8 cellular contexts compared by ENCODE assay signal in genomic region chr13:44141213-44141724, GRCh38.
DNase-seq lines count a peak whose midpoint lies in the region; ATAC-seq, FAIRE-seq and TF ChIP-seq lines count a peak whose summit lies in the region.

No MANE protein-coding gene starts in this region.

- peaks cover 17% of the 10 kb centered on the region for H3K4me1 Mint-ChIP-seq in activated naive CD8-positive, alpha-beta T cell treated with anti-CD3 and anti-CD28 coated beads, Interleukin-2, amount 10 ng/mL, durations not matched to agents 7 days and 5 days
- peaks cover 36% of the 10 kb centered on the region for H3K4me1 Mint-ChIP-seq in stimulated activated naive CD8-positive, alpha-beta T cell treated with anti-CD3 and anti-CD28 coated beads, Interleukin-15, Interleukin-2, amounts not matched to agents 100 ng/mL and 50 ng/mL, for 24 hours (ENCODE audit: low read depth)

- WGBS in A549 (ENCODE audit: missing lambda C conversion rate) = 32% methylated on average over 11 of the region's 11 CpGs

- peak overlapping the region; percentile 89 for H3K4me3 Mint-ChIP-seq in activated naive CD8-positive, alpha-beta T cell treated with anti-CD3 and anti-CD28 coated beads, Interleukin-2, amount 10 ng/mL, durations not matched to agents 7 days and 5 days
- peak overlapping the region; percentile 87 for H3K4me3 Mint-ChIP-seq in stimulated activated naive CD8-positive, alpha-beta T cell treated with anti-CD3 and anti-CD28 coated beads, Interleukin-15, Interleukin-2, amounts not matched to agents 100 ng/mL and 50 ng/mL, for 24 hours

- peak overlapping the region; percentile 72 for H3K4me2 ChIP-seq in A549

- ATAC-seq in A549 = no peak
- ATAC-seq in activated naive CD8-positive, alpha-beta T cell treated with anti-CD3 and anti-CD28 coated beads, Interleukin-2, amount 10 ng/mL, durations not matched to agents 7 days and 5 days (ENCODE audit: low read depth) = no peak
- no peak for ATAC-seq in GM21381 (IDR thresholded peaks at IDR 0.05; ENCODE audit: unreplicated experiment)
- ATAC-seq in GM19463 (IDR thresholded peaks at IDR 0.05; ENCODE audit: unreplicated experiment) = no peak

- peaks cover 29% of the 10 kb centered on the region for H3K4me1 ChIP-seq in A549

- H3K27ac Mint-ChIP-seq in activated naive CD8-positive, alpha-beta T cell treated with anti-CD3 and anti-CD28 coated beads, Interleukin-2, amount 10 ng/mL, durations not matched to agents 7 days and 5 days = peak overlapping the region; percentile 83
- H3K27ac Mint-ChIP-seq in stimulated activated naive CD8-positive, alpha-beta T cell treated with anti-CD3 and anti-CD28 coated beads, Interleukin-15, Interleukin-2, amounts not matched to agents 100 ng/mL and 50 ng/mL, for 24 hours = peak overlapping the region; percentile 92

- peaks cover 2% of the 10 kb centered on the region for H3K9me3 Mint-ChIP-seq in activated naive CD8-positive, alpha-beta T cell treated with anti-CD3 and anti-CD28 coated beads, Interleukin-2, amount 10 ng/mL, durations not matched to agents 7 days and 5 days
- no peaks in the 10 kb centered on the region for H3K9me3 Mint-ChIP-seq in stimulated activated naive CD8-positive, alpha-beta T cell treated with anti-CD3 and anti-CD28 coated beads, Interleukin-15, Interleukin-2, amounts not matched to agents 100 ng/mL and 50 ng/mL, for 24 hours

- no peak for FAIRE-seq in A549 (lab: Jason Lieb, UNC)

- H3K4me3 ChIP-seq in A549 = peak overlapping the region; percentile 53

- TF ChIP-seq RAD21 in A549 (conservative IDR thresholded peaks at IDR 0.05 in 1 of 2, IDR thresholded peaks at IDR 0.05 in 1 of 2) = no peak

- H3K27ac ChIP-seq in A549 = peak overlapping the region; percentile 96 to 97

- DNase-seq in A549 (ENCODE audit: low read depth in 1 of 2, low spot score in 1 of 2) (no peak), HEK293T (ENCODE audit: extremely low spot score) (peak; percentile 12), iPS-NIHi7 (ENCODE audit: extremely low spot score) (peak; percentile 25), NCI-H146 treated with DMSO at 0.1 percent for 48 hours (lab: John Stamatoyannopoulos, UW; ENCODE audit: unreplicated experiment) (no peak)
- DNase-seq in activated naive CD8-positive, alpha-beta T cell treated with anti-CD3 and anti-CD28 coated beads, Interleukin-2, amount 10 ng/mL, durations not matched to agents 7 days and 5 days = no peak

- peaks cover 10% of the 10 kb centered on the region for H3K27me3 Mint-ChIP-seq in activated naive CD8-positive, alpha-beta T cell treated with anti-CD3 and anti-CD28 coated beads, Interleukin-2, amount 10 ng/mL, durations not matched to agents 7 days and 5 days
- H3K27me3 Mint-ChIP-seq in stimulated activated naive CD8-positive, alpha-beta T cell treated with anti-CD3 and anti-CD28 coated beads, Interleukin-15, Interleukin-2, amounts not matched to agents 100 ng/mL and 50 ng/mL, for 24 hours = peaks cover 6% of the 10 kb centered on the region

- TF ChIP-seq EP300 in A549 (IDR thresholded peaks at IDR 0.05) = no peak

- CTCF ChIA-PET in A549 (lab: Yijun Ruan, JAX) = interaction anchor here (1.1 kb wide), 1 partner anchor 297 kb away, joined by 3 read pairs; no protein-coding TSS in a partner anchor
- CTCF ChIA-PET in HEK293T (lab: Yijun Ruan, JAX) = no interaction called here

- no peak for TF ChIP-seq CTCF in A549 (IDR thresholded peaks at IDR 0.05)

- H3K9me3 ChIP-seq in A549 = no peaks in the 10 kb centered on the region; the same call in 2 of the 3 replicates

- POLR2A ChIA-PET in A549 (lab: Yijun Ruan, JAX) (interaction anchor here (0.6 to 2.5 kb wide), 7 partner anchors 18 to 310 kb away, joined by 3 to 26 read pairs (median 4); no protein-coding TSS in a partner anchor), HEK293T (lab: Yijun Ruan, JAX) (interaction anchor here (0.7 to 2.9 kb wide), 11 partner anchors 8 to 296 kb away, joined by 3 to 24 read pairs (median 4); no protein-coding TSS in a partner anchor)
- POLR2A ChIA-PET in activated naive CD8-positive, alpha-beta T cell treated with anti-CD3 and anti-CD28 coated beads, Interleukin-2, amount 10 ng/mL, durations not matched to agents 7 days and 5 days (lab: Charles Lee) = interaction anchor here (0.6 to 1.7 kb wide), 4 partner anchors 118 to 745 kb away, joined by 3 to 6 read pairs (median 3); no protein-coding TSS in a partner anchor

- no peak for TF ChIP-seq POLR2A in A549 (IDR thresholded peaks at IDR 0.05; ENCODE audit: low read length)

- H3K36me3 Mint-ChIP-seq in activated naive CD8-positive, alpha-beta T cell treated with anti-CD3 and anti-CD28 coated beads, Interleukin-2, amount 10 ng/mL, durations not matched to agents 7 days and 5 days = no peaks in the 10 kb centered on the region
- no peaks in the 10 kb centered on the region for H3K36me3 Mint-ChIP-seq in stimulated activated naive CD8-positive, alpha-beta T cell treated with anti-CD3 and anti-CD28 coated beads, Interleukin-15, Interleukin-2, amounts not matched to agents 100 ng/mL and 50 ng/mL, for 24 hours (ENCODE audit: low read depth)

TF ChIP-seq in A549, 52 proteins besides CTCF, POLR2A, EP300 and RAD21 (continues in another document):
- TF ChIP-seq BHLHE40 (IDR thresholded peaks at IDR 0.05; ENCODE audit: low read depth, low read length) (no peak), FOXS1 (CRISPR knock-in tag; IDR thresholded peaks at IDR 0.05) (no peak), GATA3 (IDR thresholded peaks at IDR 0.05; ENCODE audit: borderline replicate concordance) (no peak), KDM5A (IDR thresholded peaks at IDR 0.05) (no peak), JUN (IDR thresholded peaks at IDR 0.05) (no peak), BCL3 (IDR thresholded peaks at IDR 0.05) (no peak), HOXB5 (CRISPR knock-in tag; IDR thresholded peaks at IDR 0.05) (no peak), E2F6 (IDR thresholded peaks at IDR 0.05; ENCODE audit: borderline replicate concordance, low read depth) (no peak), MAFK (IDR thresholded peaks at IDR 0.05; ENCODE audit: partially characterized antibody) (no peak), CHD2 (IDR thresholded peaks at IDR 0.05; ENCODE audit: low read length, partially characterized antibody) (no peak), SMC3 (IDR thresholded peaks at IDR 0.05) (no peak), CEBPB (IDR thresholded peaks at IDR 0.05) (no peak), SREBF2 (IDR thresholded peaks at IDR 0.05) (no peak), RARB (CRISPR knock-in tag; IDR thresholded peaks at IDR 0.05) (no peak), ZNF302 (CRISPR knock-in tag; IDR thresholded peaks at IDR 0.05) (no peak), HEYL (CRISPR knock-in tag; IDR thresholded peaks at IDR 0.05) (no peak), ZSCAN20 (CRISPR knock-in tag; IDR thresholded peaks at IDR 0.05) (no peak)

TF ChIP-seq in HEK293T, 16 proteins besides CTCF, POLR2A, EP300 and RAD21:
- TF ChIP-seq FOXK2 (IDR thresholded peaks at IDR 0.05) (no peak), L3MBTL2 (conservative IDR thresholded peaks at IDR 0.05) (0 out of 2 replicates have a peak, but pooled peaks have one; percentile 77), SP1 (IDR thresholded peaks at IDR 0.05) (no peak), ARNT (IDR thresholded peaks at IDR 0.05) (no peak), HDGF (IDR thresholded peaks at IDR 0.05; ENCODE audit: borderline replicate concordance) (no peak), FOXM1 (IDR thresholded peaks at IDR 0.05; ENCODE audit: borderline replicate concordance) (no peak)

Comparison
In these comparisons a context has a peak if more than half of its experiments do, and no peak if none do; other contexts are left out.
1. DNase-seq: peak in HEK293T (single experiment) and iPS-NIHi7 (single experiment); none in A549 (0 of 2), activated naive CD8-positive, alpha-beta T cell treated with anti-CD3 and anti-CD28 coated beads, Interleukin-2, amount 10 ng/mL, durations not matched to agents 7 days and 5 days (single experiment) and NCI-H146 treated with DMSO at 0.1 percent for 48 hours (single experiment).